ENCODE assay signal across 1 cellular context in genomic region chr2:128664499-128664971, GRCh38.
TF ChIP-seq lines count a peak whose summit lies in the region.

No MANE protein-coding gene starts in this region.

TF ChIP-seq in GM23338, 12 proteins besides CTCF, POLR2A, EP300 and RAD21 (continued from another document):
- no peak for TF ChIP-seq ZNF462 (CRISPR knock-in tag; IDR thresholded peaks at IDR 0.05)
- TF ChIP-seq CREB1 (CRISPR knock-in tag; IDR thresholded peaks at IDR 0.05; ENCODE audit: low read depth), result no peak
- TF ChIP-seq ETS1 (IDR thresholded peaks at IDR 0.05), result no peak
- no peak for TF ChIP-seq ZNF114 (CRISPR knock-in tag; IDR thresholded peaks at IDR 0.05)
- TF ChIP-seq ZNF331 (CRISPR knock-in tag; IDR thresholded peaks at IDR 0.05; ENCODE audit: low read depth), result no peak
- no peak for TF ChIP-seq EZH2 (IDR thresholded peaks at IDR 0.05; ENCODE audit: low read depth, unreplicated experiment)
- TF ChIP-seq NANOG (IDR thresholded peaks at IDR 0.05; ENCODE audit: borderline replicate concordance), result no peak
- TF ChIP-seq JUNB (IDR thresholded peaks at IDR 0.05; ENCODE audit: unreplicated experiment), result no peak
- TF ChIP-seq STAT1 (IDR thresholded peaks at IDR 0.05; ENCODE audit: unreplicated experiment), result no peak
TF ChIP-seq in GM23338: peak in this region for 0.
